Comparison of ENCODE assay signal across 20 cellular contexts in the genomic region with DNA sequence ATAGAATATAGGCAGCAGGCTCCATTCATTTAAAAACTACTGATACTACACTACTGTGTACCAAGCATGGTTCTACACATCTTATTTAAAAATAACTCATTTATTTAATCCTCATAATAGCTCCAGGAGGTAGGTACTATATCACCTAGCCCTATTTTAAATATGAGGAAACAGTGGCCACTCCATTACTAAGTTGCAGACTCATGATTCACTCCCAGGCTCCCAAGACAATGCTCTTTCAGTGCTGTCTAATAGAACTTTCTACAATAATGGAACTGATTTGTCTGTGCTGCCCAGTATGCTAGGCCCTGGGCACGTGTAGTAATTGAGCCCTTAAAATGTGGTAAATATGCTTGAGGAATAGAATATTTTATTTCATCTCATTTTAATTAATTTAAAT.
DNase-seq lines count a peak whose midpoint lies in the region; ATAC-seq, FAIRE-seq and TF ChIP-seq lines count a peak whose summit lies in the region.
"Had no signal": no experiment of that assay in that cellular context is flagged by ENCODE, and none has a peak within 500 bp of the region (broad histone marks: within the 10 kb centered on the region; RNA-seq: fewer than 3 reads in every experiment).

No MANE protein-coding gene starts in this region.

- no peak overlapping the region for H3K4me3 Mint-ChIP-seq in stimulated activated naive CD8-positive, alpha-beta T cell treated with anti-CD3 and anti-CD28 coated beads, Interleukin-15, amount 100 ng/mL, for 72 hours

- no peaks in the 10 kb centered on the region for H3K9me3 Mint-ChIP-seq in stimulated activated naive CD8-positive, alpha-beta T cell treated with anti-CD3 and anti-CD28 coated beads, Interleukin-15, amount 100 ng/mL, for 72 hours

- H3K9me3 ChIP-seq in left ventricle myocardium inferior (replicated peaks) (no peaks in the 10 kb centered on the region), gastroesophageal sphincter (no peaks in the 10 kb centered on the region), vagina (no peaks in the 10 kb centered on the region), right lobe of liver (no peaks in the 10 kb centered on the region)
- H3K9me3 ChIP-seq: A549, Caco-2 had no signal

- H3K4me3 ChIP-seq in left ventricle myocardium inferior, result no peak overlapping the region
- no peak overlapping the region for H3K4me3 ChIP-seq in bronchial epithelial cell (ENCODE audit: low read depth, low read length)
- H3K4me3 ChIP-seq in gastroesophageal sphincter, result no peak overlapping the region
- H3K4me3 ChIP-seq in vagina, result no peak overlapping the region
- H3K4me3 ChIP-seq in right lobe of liver, result no peak overlapping the region
- H3K4me3 ChIP-seq: A549, MG63 had no signal

- H3K4me1 ChIP-seq in left ventricle myocardium inferior (peaks cover 41% of the 10 kb centered on the region), gastroesophageal sphincter (peaks cover 6 to 44% (median 19%) of the 10 kb centered on the region in 3 donors), vagina (peaks cover 35% of the 10 kb centered on the region), right lobe of liver (no peaks in the 10 kb centered on the region)
- H3K4me1 ChIP-seq: A549, Caco-2 had no signal

- no peak overlapping the region for H3K27ac Mint-ChIP-seq in stimulated activated naive CD8-positive, alpha-beta T cell treated with anti-CD3 and anti-CD28 coated beads, Interleukin-15, amount 100 ng/mL, for 72 hours

- H3K27ac ChIP-seq in left ventricle myocardium inferior (replicated peaks), result peak overlapping the region; percentile 83
- peak overlapping the region in 3 of 4 donors; percentile 72 to 84 (median 78) for H3K27ac ChIP-seq in gastroesophageal sphincter
- peak overlapping the region; percentile 72 for H3K27ac ChIP-seq in vagina
- no peak overlapping the region for H3K27ac ChIP-seq in right lobe of liver

- H3K36me3 ChIP-seq in left ventricle myocardium inferior (no peaks in the 10 kb centered on the region), bronchial epithelial cell (ENCODE audit: control insufficient read depth, insufficient read depth, low read length) (peaks cover 1% of the 10 kb centered on the region), gastroesophageal sphincter (no peaks in the 10 kb centered on the region), vagina (no peaks in the 10 kb centered on the region), right lobe of liver (no peaks in the 10 kb centered on the region)

- no peak for FAIRE-seq in bronchial epithelial cell (lab: Jason Lieb, UNC)
- FAIRE-seq: A549, GM12891, HepG2 had no signal

- intact Hi-C loops in left ventricle myocardium inferior (cut with micrococcal nuclease), result loop anchor here (10.0 kb wide), 1 partner anchor 111 kb away; no protein-coding TSS in a partner anchor
- intact Hi-C loops in left cardiac atrium (cut with DNase I), result loop anchor here in 1 of 2 donors (10.0 kb wide), 1 partner anchor 109 kb away; no protein-coding TSS in a partner anchor
- intact Hi-C loops in vagina (cut with DNase I), result loop anchor here (10.0 kb wide), 1 partner anchor 1369 kb away; no protein-coding TSS in a partner anchor
- intact Hi-C loops in right lobe of liver (cut with DNase I), result no loop called here

- no peaks in the 10 kb centered on the region for H3K27me3 Mint-ChIP-seq in stimulated activated naive CD8-positive, alpha-beta T cell treated with anti-CD3 and anti-CD28 coated beads, Interleukin-15, amount 100 ng/mL, for 72 hours

- no peak for TF ChIP-seq EP300 in gastroesophageal sphincter (IDR thresholded peaks at IDR 0.05)

- WGBS in gastroesophageal sphincter (ENCODE audit: low coverage in 1 of 2), 2 donors, result 90 to 100% methylated on average over 1 of the region's 1 CpG
- 55% methylated on average over 1 of the region's 1 CpG for WGBS in right lobe of liver (ENCODE audit: insufficient coverage, low coverage, low lambda C conversion rate, missing lambda C conversion rate)

- ATAC-seq in left cardiac atrium, result no peak
- no peak for ATAC-seq in gastroesophageal sphincter
- ATAC-seq in right lobe of liver, result no peak
- ATAC-seq in GM19351 (IDR thresholded peaks at IDR 0.05; ENCODE audit: unreplicated experiment), result no peak
- no peak for ATAC-seq in stimulated activated naive CD8-positive, alpha-beta T cell treated with anti-CD3 and anti-CD28 coated beads, Interleukin-15, amount 100 ng/mL, for 72 hours
- ATAC-seq: A549, HepG2, Panc1 had no signal

- TF ChIP-seq POLR2A in gastroesophageal sphincter (IDR thresholded peaks at IDR 0.05) (no peak), vagina (IDR thresholded peaks at IDR 0.05) (no peak), right lobe of liver (IDR thresholded peaks at IDR 0.05) (no peak)

- H3K27me3 ChIP-seq in left ventricle myocardium inferior (ENCODE audit: low read depth) (no peaks in the 10 kb centered on the region), bronchial epithelial cell (ENCODE audit: control insufficient read depth, insufficient read depth, low read length) (no peaks in the 10 kb centered on the region), gastroesophageal sphincter (no peaks in the 10 kb centered on the region), vagina (no peaks in the 10 kb centered on the region), right lobe of liver (no peaks in the 10 kb centered on the region)
- H3K27me3 ChIP-seq: MG63 had no signal

- peaks cover 24% of the 10 kb centered on the region for H3K4me1 Mint-ChIP-seq in stimulated activated naive CD8-positive, alpha-beta T cell treated with anti-CD3 and anti-CD28 coated beads, Interleukin-15, amount 100 ng/mL, for 72 hours

- no peak for DNase-seq in left ventricle myocardium inferior
- no peak for DNase-seq in left cardiac atrium
- peak; percentile 77 for DNase-seq in bronchial epithelial cell (ENCODE audit: low read depth)
- DNase-seq in vagina (ENCODE audit: extremely low spot score in 2 of 2), result no peak
- DNase-seq in right lobe of liver, result no peak
- DNase-seq in stimulated activated naive CD8-positive, alpha-beta T cell treated with anti-CD3 and anti-CD28 coated beads, Interleukin-15, amount 100 ng/mL, for 72 hours, result no peak
- DNase-seq: Caco-2, DMS53, MG63, NCI-H1092 treated with DMSO at 0.1 percent for 48 hours, NCI-H1694 treated with DMSO at 0.1 percent for 48 hours, NCI-H446 treated with DMSO at 0.1 percent for 48 hours, NCI-H774, SHP77 treated with DMSO at 0.1 percent for 48 hours had no signal

- no peak for TF ChIP-seq CTCF in left ventricle myocardium inferior (IDR thresholded peaks at IDR 0.05; ENCODE audit: borderline replicate concordance)
- no peak for TF ChIP-seq CTCF in bronchial epithelial cell (IDR thresholded peaks at IDR 0.05; ENCODE audit: insufficient read depth, low read length, severe bottlenecking)
- no peak for TF ChIP-seq CTCF in gastroesophageal sphincter (IDR thresholded peaks at IDR 0.05)
- TF ChIP-seq CTCF in vagina (IDR thresholded peaks at IDR 0.05), result no peak
- no peak for TF ChIP-seq CTCF in right lobe of liver (IDR thresholded peaks at IDR 0.05)

Comparison
In these comparisons a context has a peak if more than half of its experiments do, and no peak if none do; other contexts are left out.
1. H3K27ac ChIP-seq: peak in left ventricle myocardium inferior (single experiment), gastroesophageal sphincter (3 of 4) and vagina (single experiment); none in right lobe of liver (0 of 3).
2. intact Hi-C loops: an anchor here in left ventricle myocardium inferior (10.0 kb wide) and vagina (10.0 kb wide); none called in right lobe of liver.